ENCODE assay signal across 10 cellular contexts in genomic region chr2:157182834-157183396, GRCh38.
DNase-seq lines count a peak whose midpoint lies in the region; ATAC-seq and TF ChIP-seq lines count a peak whose summit lies in the region.
"Had no signal": no experiment of that assay in that cellular context is flagged by ENCODE, and none has a peak within 500 bp of the region (broad histone marks: within the 10 kb centered on the region; RNA-seq: fewer than 3 reads in every experiment).

No MANE protein-coding gene starts in this region.

- H3K27ac Mint-ChIP-seq in central memory CD8-positive, alpha-beta T cell (ENCODE audit: low read depth), result no peak overlapping the region
- H3K27ac Mint-ChIP-seq: nephron had no signal

- peaks cover 26% of the 10 kb centered on the region for H3K4me1 ChIP-seq in DND-41 (ENCODE audit: insufficient read depth, low read length)
- H3K4me1 ChIP-seq in tibial artery, result peaks cover 0 to 6% (median 2%) of the 10 kb centered on the region in 4 donors

- H4K20me1 ChIP-seq in DND-41 (ENCODE audit: insufficient read depth, low read length), result no peaks in the 10 kb centered on the region

- H3K79me2 ChIP-seq in DND-41 (ENCODE audit: insufficient read depth, low read length), result no peaks in the 10 kb centered on the region

- H3K27me3 ChIP-seq in DND-41 (ENCODE audit: insufficient read depth, low read length, poor library complexity) (no peaks in the 10 kb centered on the region), tibial artery (no peaks in the 10 kb centered on the region)
- H3K27me3 ChIP-seq: tibial nerve had no signal

- no peak overlapping the region for H3K4me3 Mint-ChIP-seq in central memory CD8-positive, alpha-beta T cell
- H3K4me3 Mint-ChIP-seq: nephron had no signal

- H3K9me3 Mint-ChIP-seq in central memory CD8-positive, alpha-beta T cell, result no peaks in the 10 kb centered on the region
- H3K9me3 Mint-ChIP-seq: nephron had no signal

- intact Hi-C loops in tibial artery (cut with DNase I; ENCODE audit: low total_unique reads), result no loop called here

- no peaks in the 10 kb centered on the region for H3K36me3 ChIP-seq in DND-41 (ENCODE audit: insufficient read depth, low read length)
- H3K36me3 ChIP-seq in tibial artery, result no peaks in the 10 kb centered on the region
- H3K36me3 ChIP-seq: tibial nerve had no signal

- peak overlapping the region; percentile 32 for H2AFZ ChIP-seq in DND-41 (ENCODE audit: low read depth, low read length)

- peaks cover 39% of the 10 kb centered on the region for H3K27me3 Mint-ChIP-seq in central memory CD8-positive, alpha-beta T cell

- H3K9me3 ChIP-seq in DND-41 (ENCODE audit: insufficient read depth, low read length, severe bottlenecking) (no peaks in the 10 kb centered on the region), tibial artery (no peaks in the 10 kb centered on the region)
- H3K9me3 ChIP-seq: tibial nerve had no signal

- TF ChIP-seq CTCF in DND-41 (IDR thresholded peaks at IDR 0.05; ENCODE audit: borderline replicate concordance, extremely low read depth, low read length, poor library complexity, severe bottlenecking), result no peak
- no peak for TF ChIP-seq CTCF in omental fat pad (IDR thresholded peaks at IDR 0.05)
- no peak for TF ChIP-seq CTCF in tibial artery (IDR thresholded peaks at IDR 0.05)

- peaks cover 2% of the 10 kb centered on the region for H3K36me3 Mint-ChIP-seq in central memory CD8-positive, alpha-beta T cell (ENCODE audit: insufficient read depth)

- ATAC-seq in DND-41 (ENCODE audit: insufficient read depth, low read depth), result peak; percentile 69
- peak; percentile 40 for ATAC-seq in central memory CD8-positive, alpha-beta T cell (replicated peaks; ENCODE audit: extremely low read depth, poor library complexity, severe bottlenecking)
- ATAC-seq in omental fat pad (ENCODE audit: low FRiP score), result peak; percentile 48
- no peak for ATAC-seq in HG03342 (IDR thresholded peaks at IDR 0.05; ENCODE audit: unreplicated experiment)

- H3K27ac ChIP-seq in DND-41 (ENCODE audit: low read length) (peak overlapping the region; percentile 71), tibial artery (no peak overlapping the region)

- DNase-seq in DND-41, result no peak
- peak; percentile 61 for DNase-seq in NCI-H1694 treated with DMSO at 0.1 percent for 48 hours (lab: John Stamatoyannopoulos, UW)
- no peak for DNase-seq in central memory CD8-positive, alpha-beta T cell (ENCODE audit: low spot score in 2 of 2)
- no peak for DNase-seq in omental fat pad (ENCODE audit: low spot score)
- no peak for DNase-seq in tibial artery
- DNase-seq in activated CD4-positive, alpha-beta T cell treated with anti-CD3 and anti-CD28 coated beads for 4 hours, result no peak
- DNase-seq: activated naive CD4-positive, alpha-beta T cell had no signal

- no peak overlapping the region for H3K9ac ChIP-seq in DND-41 (ENCODE audit: low read depth, low read length)

- no peak overlapping the region; the same call in 1 of the 2 replicates for H3K4me2 ChIP-seq in DND-41 (ENCODE audit: insufficient read depth, low read length)

- H3K4me1 Mint-ChIP-seq in central memory CD8-positive, alpha-beta T cell, result no peaks in the 10 kb centered on the region
- H3K4me1 Mint-ChIP-seq: nephron had no signal

- H3K4me3 ChIP-seq in DND-41 (ENCODE audit: low read depth in 1 of 2, low read length in 2 of 2) (no peak overlapping the region), tibial artery (no peak overlapping the region)
- H3K4me3 ChIP-seq: tibial nerve had no signal
